ENCODE assay signal across 11 cellular contexts in the genomic region with DNA sequence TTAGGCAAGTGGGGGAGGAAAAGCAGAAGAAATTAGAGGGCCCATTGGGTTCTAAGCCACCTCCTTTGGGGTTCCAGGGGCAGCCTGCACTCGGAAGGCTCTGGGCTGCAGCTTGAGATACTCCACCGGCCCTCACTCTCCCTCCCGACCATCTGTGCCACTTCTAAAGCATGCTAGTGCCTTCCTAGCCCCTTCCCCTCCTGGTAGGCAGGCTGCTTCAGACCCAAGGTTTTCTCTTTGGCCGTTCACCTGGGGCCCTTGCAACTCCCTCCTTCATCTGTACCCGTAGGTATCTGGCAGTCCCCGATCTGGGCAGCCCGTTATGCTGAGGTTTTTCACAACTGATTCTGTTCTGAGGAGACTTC.
DNase-seq lines count a peak whose midpoint lies in the region; ATAC-seq, FAIRE-seq and TF ChIP-seq lines count a peak whose summit lies in the region.
"Had no signal": no experiment of that assay in that cellular context is flagged by ENCODE, and none has a peak within 500 bp of the region (broad histone marks: within the 10 kb centered on the region; RNA-seq: fewer than 3 reads in every experiment).

No MANE protein-coding gene starts in this region.

- 65% methylated on average over 7 of the region's 7 CpGs for WGBS in smooth muscle cell (ENCODE audit: low lambda C conversion rate)

- no peak overlapping the region for H3K4me2 ChIP-seq in smooth muscle cell

- H4K20me1 ChIP-seq in smooth muscle cell (ENCODE audit: low read depth) = peaks cover 22% of the 10 kb centered on the region

- H3K9me3 Mint-ChIP-seq in T-helper 2 cell treated with Interferon-gamma antibody and Interleukin-4, amounts not matched to agents 5 μg/mL and 100 μg/mL, for 36 hours = no peaks in the 10 kb centered on the region
- no peaks in the 10 kb centered on the region for H3K9me3 Mint-ChIP-seq in WTC11
- H3K9me3 Mint-ChIP-seq: dendritic cell treated with granulocyte-macrophage colony-stimulating factor and Interleukin-4, amounts not matched to agents 40 ng/mL and 50 ng/mL, for 4 days had no signal

- no peaks in the 10 kb centered on the region for H3K79me2 ChIP-seq in smooth muscle cell (ENCODE audit: low read depth)

- H3K36me3 Mint-ChIP-seq in T-helper 2 cell treated with Interferon-gamma antibody and Interleukin-4, amounts not matched to agents 5 μg/mL and 100 μg/mL, for 36 hours (ENCODE audit: low read depth) = no peaks in the 10 kb centered on the region
- H3K36me3 Mint-ChIP-seq in WTC11 = no peaks in the 10 kb centered on the region

- POLR2A ChIA-PET in WTC11 (lab: Charles Lee) = interaction anchor here (1.0 to 1.2 kb wide), 2 partner anchors 9 to 20 kb away, joined by 3 to 10 read pairs; no protein-coding TSS in a partner anchor

- TF ChIP-seq POLR2A in H54 (IDR thresholded peaks at IDR 0.05; ENCODE audit: low read depth, low read length) = no peak

- peaks cover 3% of the 10 kb centered on the region for H3F3A ChIP-seq in smooth muscle cell (ENCODE audit: low read depth)

- H3K4me3 Mint-ChIP-seq in T-helper 2 cell treated with Interferon-gamma antibody and Interleukin-4, amounts not matched to agents 5 μg/mL and 100 μg/mL, for 36 hours = peak overlapping the region; percentile 92
- peak overlapping the region; percentile 83 for H3K4me3 Mint-ChIP-seq in WTC11

- H3K27me3 ChIP-seq in iPS-15b (ENCODE audit: control insufficient read depth, insufficient read depth, low read length) (peaks cover 4% of the 10 kb centered on the region), smooth muscle cell (ENCODE audit: low read depth) (peaks cover 30% of the 10 kb centered on the region)

- H3K4me3 ChIP-seq in iPS-15b (ENCODE audit: low read depth, low read length) (peak overlapping the region; percentile 46), smooth muscle cell (peak overlapping the region; percentile 64)

- no peak for FAIRE-seq in H54 (lab: Jason Lieb, UNC)
- FAIRE-seq: frontal cortex had no signal

- peaks cover 62% of the 10 kb centered on the region for H3K4me1 Mint-ChIP-seq in T-helper 2 cell treated with Interferon-gamma antibody and Interleukin-4, amounts not matched to agents 5 μg/mL and 100 μg/mL, for 36 hours (ENCODE audit: low read depth)
- peaks cover 60% of the 10 kb centered on the region for H3K4me1 Mint-ChIP-seq in WTC11

- no peak for DNase-seq in T-helper 2 cell treated with Interferon-gamma antibody and Interleukin-4, amounts not matched to agents 5 μg/mL and 100 μg/mL, for 36 hours (ENCODE audit: low spot score)
- DNase-seq in T-helper 2 cell = no peak
- DNase-seq in WTC11 (ENCODE audit: low spot score) = no peak
- no peak for DNase-seq in smooth muscle cell (lab: John Stamatoyannopoulos, UW; ENCODE audit: unreplicated experiment)
- no peak for DNase-seq in NCI-H345 treated with DMSO at 0.1 percent for 48 hours (lab: John Stamatoyannopoulos, UW; ENCODE audit: unreplicated experiment)
- no peak for DNase-seq in H54 (ENCODE audit: insufficient read length, low spot score)
- DNase-seq in GM13976 (ENCODE audit: low spot score) = no peak
- DNase-seq: activated gamma-delta T cell had no signal

- peak overlapping the region; percentile 63 for H3K27ac Mint-ChIP-seq in T-helper 2 cell treated with Interferon-gamma antibody and Interleukin-4, amounts not matched to agents 5 μg/mL and 100 μg/mL, for 36 hours
- H3K27ac Mint-ChIP-seq in WTC11 = peak overlapping the region; percentile 91

- CTCF ChIA-PET in WTC11 (lab: Charles Lee) = interaction anchor here (0.7 to 4.0 kb wide), 6 partner anchors 10 to 101 kb away, joined by 4 to 25 read pairs (median 8); no protein-coding TSS in a partner anchor

- H3K9me3 ChIP-seq in iPS-15b (ENCODE audit: control insufficient read depth, insufficient read depth, low read length) = no peaks in the 10 kb centered on the region
- no peaks in the 10 kb centered on the region for H3K9me3 ChIP-seq in smooth muscle cell (replicated peaks; ENCODE audit: low read depth)

- no peaks in the 10 kb centered on the region for H3K27me3 Mint-ChIP-seq in T-helper 2 cell treated with Interferon-gamma antibody and Interleukin-4, amounts not matched to agents 5 μg/mL and 100 μg/mL, for 36 hours (ENCODE audit: low read depth)
- H3K27me3 Mint-ChIP-seq in WTC11 (ENCODE audit: low read depth) = no peaks in the 10 kb centered on the region; the same call in 1 of the 2 replicates

- H3K36me3 ChIP-seq in iPS-15b (ENCODE audit: control insufficient read depth, insufficient read depth, low read length) = peaks cover 9% of the 10 kb centered on the region
- no peaks in the 10 kb centered on the region for H3K36me3 ChIP-seq in smooth muscle cell (ENCODE audit: low read depth)

- no peak for TF ChIP-seq CTCF in WTC11 (IDR thresholded peaks at IDR 0.05)
- no peak for TF ChIP-seq CTCF in smooth muscle cell (IDR thresholded peaks at IDR 0.05; ENCODE audit: borderline replicate concordance, insufficient read depth, poor library complexity, severe bottlenecking)
- no peak for TF ChIP-seq CTCF in GM13976 (IDR thresholded peaks at IDR 0.05; ENCODE audit: borderline replicate concordance, control extremely low read depth, extremely low read depth, insufficient read depth, missing control alignments)

- peaks cover 28% of the 10 kb centered on the region for H3K4me1 ChIP-seq in iPS-15b (ENCODE audit: control insufficient read depth, insufficient read depth, low read length)
- peaks cover 11% of the 10 kb centered on the region for H3K4me1 ChIP-seq in smooth muscle cell (ENCODE audit: low read depth)

- H3K9ac ChIP-seq in iPS-15b (ENCODE audit: low read depth, low read length) (peak overlapping the region; percentile 37), smooth muscle cell (ENCODE audit: low read depth) (no peak overlapping the region)

- in situ Hi-C loops in GM13976 (cut with MboI; ENCODE audit: low sequenced_read_pairs, unreplicated experiment) = no loop called here

- H2AFZ ChIP-seq in smooth muscle cell (ENCODE audit: low read depth) = no peak overlapping the region

- no peak for ATAC-seq in WTC11

- no peak overlapping the region for H3K27ac ChIP-seq in smooth muscle cell (ENCODE audit: low read depth)

TF ChIP-seq in WTC11, 78 proteins besides CTCF, POLR2A, EP300 and RAD21 (continues in another document):
- no peak for TF ChIP-seq TEAD4 (CRISPR knock-in tag; IDR thresholded peaks at IDR 0.05)
- TF ChIP-seq, protein P1, sequence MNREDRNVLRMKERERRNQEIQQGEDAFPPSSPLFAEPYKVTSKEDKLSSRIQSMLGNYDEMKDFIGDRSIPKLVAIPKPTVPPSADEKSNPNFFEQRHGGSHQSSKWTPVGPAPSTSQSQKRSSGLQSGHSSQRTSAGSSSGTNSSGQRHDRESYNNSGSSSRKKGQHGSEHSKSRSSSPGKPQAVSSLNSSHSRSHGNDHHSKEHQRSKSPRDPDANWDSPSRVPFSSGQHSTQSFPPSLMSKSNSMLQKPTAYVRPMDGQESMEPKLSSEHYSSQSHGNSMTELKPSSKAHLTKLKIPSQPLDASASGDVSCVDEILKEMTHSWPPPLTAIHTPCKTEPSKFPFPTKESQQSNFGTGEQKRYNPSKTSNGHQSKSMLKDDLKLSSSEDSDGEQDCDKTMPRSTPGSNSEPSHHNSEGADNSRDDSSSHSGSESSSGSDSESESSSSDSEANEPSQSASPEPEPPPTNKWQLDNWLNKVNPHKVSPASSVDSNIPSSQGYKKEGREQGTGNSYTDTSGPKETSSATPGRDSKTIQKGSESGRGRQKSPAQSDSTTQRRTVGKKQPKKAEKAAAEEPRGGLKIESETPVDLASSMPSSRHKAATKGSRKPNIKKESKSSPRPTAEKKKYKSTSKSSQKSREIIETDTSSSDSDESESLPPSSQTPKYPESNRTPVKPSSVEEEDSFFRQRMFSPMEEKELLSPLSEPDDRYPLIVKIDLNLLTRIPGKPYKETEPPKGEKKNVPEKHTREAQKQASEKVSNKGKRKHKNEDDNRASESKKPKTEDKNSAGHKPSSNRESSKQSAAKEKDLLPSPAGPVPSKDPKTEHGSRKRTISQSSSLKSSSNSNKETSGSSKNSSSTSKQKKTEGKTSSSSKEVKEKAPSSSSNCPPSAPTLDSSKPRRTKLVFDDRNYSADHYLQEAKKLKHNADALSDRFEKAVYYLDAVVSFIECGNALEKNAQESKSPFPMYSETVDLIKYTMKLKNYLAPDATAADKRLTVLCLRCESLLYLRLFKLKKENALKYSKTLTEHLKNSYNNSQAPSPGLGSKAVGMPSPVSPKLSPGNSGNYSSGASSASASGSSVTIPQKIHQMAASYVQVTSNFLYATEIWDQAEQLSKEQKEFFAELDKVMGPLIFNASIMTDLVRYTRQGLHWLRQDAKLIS (CRISPR knock-in tag; IDR thresholded peaks at IDR 0.05; ENCODE audit: borderline replicate concordance) = no peak
- TF ChIP-seq, protein P2, sequence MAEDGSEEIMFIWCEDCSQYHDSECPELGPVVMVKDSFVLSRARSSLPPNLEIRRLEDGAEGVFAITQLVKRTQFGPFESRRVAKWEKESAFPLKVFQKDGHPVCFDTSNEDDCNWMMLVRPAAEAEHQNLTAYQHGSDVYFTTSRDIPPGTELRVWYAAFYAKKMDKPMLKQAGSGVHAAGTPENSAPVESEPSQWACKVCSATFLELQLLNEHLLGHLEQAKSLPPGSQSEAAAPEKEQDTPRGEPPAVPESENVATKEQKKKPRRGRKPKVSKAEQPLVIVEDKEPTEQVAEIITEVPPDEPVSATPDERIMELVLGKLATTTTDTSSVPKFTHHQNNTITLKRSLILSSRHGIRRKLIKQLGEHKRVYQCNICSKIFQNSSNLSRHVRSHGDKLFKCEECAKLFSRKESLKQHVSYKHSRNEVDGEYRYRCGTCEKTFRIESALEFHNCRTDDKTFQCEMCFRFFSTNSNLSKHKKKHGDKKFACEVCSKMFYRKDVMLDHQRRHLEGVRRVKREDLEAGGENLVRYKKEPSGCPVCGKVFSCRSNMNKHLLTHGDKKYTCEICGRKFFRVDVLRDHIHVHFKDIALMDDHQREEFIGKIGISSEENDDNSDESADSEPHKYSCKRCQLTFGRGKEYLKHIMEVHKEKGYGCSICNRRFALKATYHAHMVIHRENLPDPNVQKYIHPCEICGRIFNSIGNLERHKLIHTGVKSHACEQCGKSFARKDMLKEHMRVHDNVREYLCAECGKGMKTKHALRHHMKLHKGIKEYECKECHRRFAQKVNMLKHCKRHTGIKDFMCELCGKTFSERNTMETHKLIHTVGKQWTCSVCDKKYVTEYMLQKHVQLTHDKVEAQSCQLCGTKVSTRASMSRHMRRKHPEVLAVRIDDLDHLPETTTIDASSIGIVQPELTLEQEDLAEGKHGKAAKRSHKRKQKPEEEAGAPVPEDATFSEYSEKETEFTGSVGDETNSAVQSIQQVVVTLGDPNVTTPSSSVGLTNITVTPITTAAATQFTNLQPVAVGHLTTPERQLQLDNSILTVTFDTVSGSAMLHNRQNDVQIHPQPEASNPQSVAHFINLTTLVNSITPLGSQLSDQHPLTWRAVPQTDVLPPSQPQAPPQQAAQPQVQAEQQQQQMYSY (CRISPR knock-in tag; IDR thresholded peaks at IDR 0.05) = peak; percentile 55; the same call in 1 of the 2 replicates
- no peak for TF ChIP-seq MYBL2 (CRISPR knock-in tag; IDR thresholded peaks at IDR 0.05)
